Comparison of ENCODE assay signal across 8 cellular contexts in genomic region chr5:55903121-55903701, GRCh38. TPM values are rescaled to one million over a fixed set of nuclear protein-coding genes. Genes with fewer than 3 reads are reported as not detected.
DNase-seq lines count a peak whose midpoint lies in the region; ATAC-seq and TF ChIP-seq lines count a peak whose summit lies in the region.

No MANE protein-coding gene starts in this region.

- no peak overlapping the region for H3K4ac ChIP-seq in neuronal stem cell (ENCODE audit: low read length)

- no peak overlapping the region for H2BK120ac ChIP-seq in neuronal stem cell (ENCODE audit: low read depth, low read length)

- H3K18ac ChIP-seq in neuronal stem cell (ENCODE audit: low read length): peak overlapping the region; percentile 32

- no peaks in the 10 kb centered on the region for H3K36me3 Mint-ChIP-seq in activated T-cell treated with anti-CD3 and anti-CD28 coated beads, Interleukin-2, amount 50 U/mL, for 72 hours (ENCODE audit: insufficient read depth in 2 of 2)

- H3K27me3 ChIP-seq in GM06990 (replicated peaks; ENCODE audit: control insufficient read depth, insufficient read depth, low read length) (no peaks in the 10 kb centered on the region), neuronal stem cell (ENCODE audit: control insufficient read depth in 3 of 3, insufficient read depth in 3 of 3, low read depth in 1 of 3, low read length in 3 of 3) (no peaks in the 10 kb centered on the region)

- H2BK5ac ChIP-seq in neuronal stem cell (ENCODE audit: low read length): no peak overlapping the region

- no peak overlapping the region for H3K27ac Mint-ChIP-seq in activated T-cell treated with anti-CD3 and anti-CD28 coated beads, Interleukin-2, amount 50 U/mL, for 72 hours

- H3K27ac ChIP-seq in neuronal stem cell (replicated peaks; ENCODE audit: low read length): no peak overlapping the region

- no peak overlapping the region for H4K91ac ChIP-seq in neuronal stem cell (ENCODE audit: low read depth, low read length, poor library complexity)

- no peak overlapping the region for H3K14ac ChIP-seq in neuronal stem cell (ENCODE audit: low read length)

- H3K36me3 ChIP-seq in GM06990 (ENCODE audit: control insufficient read depth, insufficient read depth, low read length) (no peaks in the 10 kb centered on the region), neuronal stem cell (replicated peaks in 1 of 2; ENCODE audit: control insufficient read depth in 2 of 2, insufficient read depth in 2 of 2, low read length in 2 of 2) (no peaks in the 10 kb centered on the region)

- H3K4me1 ChIP-seq in neuronal stem cell (ENCODE audit: control insufficient read depth in 2 of 2, insufficient read depth in 1 of 2, low read depth in 1 of 2, low read length in 2 of 2): no peaks in the 10 kb centered on the region

- H3K4me3 ChIP-seq in GM06990 (replicated peaks; ENCODE audit: low read depth, low read length) (no peak overlapping the region), neuronal stem cell (ENCODE audit: low read length in 2 of 2) (peak overlapping the region in 1 of 2 donors; percentile 42)

- no peak for TF ChIP-seq CTCF in GM06990 (IDR thresholded peaks at IDR 0.05; ENCODE audit: insufficient read depth, low read length, poor library complexity, severe bottlenecking)

- no peak overlapping the region for H3K9ac ChIP-seq in neuronal stem cell (ENCODE audit: low read depth, low read length, poor library complexity)

- H2AK5ac ChIP-seq in neuronal stem cell (ENCODE audit: low read depth, low read length): no peak overlapping the region

- H2AFZ ChIP-seq in neuronal stem cell (ENCODE audit: low read length): no peak overlapping the region

- no CpG with 5 or more reads among the region's 19 CpGs for WGBS in neuronal stem cell (ENCODE audit: extremely low coverage in 2 of 2, insufficient read length in 2 of 2, insufficient replicate concordance in 1 of 2), 2 donors

- peak overlapping the region; percentile 70 to 73 for H3K4me3 Mint-ChIP-seq in activated T-cell treated with anti-CD3 and anti-CD28 coated beads, Interleukin-2, amount 50 U/mL, for 72 hours

- H3K23ac ChIP-seq in neuronal stem cell (ENCODE audit: low read depth, low read length, poor library complexity): no peak overlapping the region

- peak; percentile 93 for ATAC-seq in GM21723 (IDR thresholded peaks at IDR 0.05; ENCODE audit: unreplicated experiment)
- peak; percentile 95 to 96 for ATAC-seq in activated T-cell treated with anti-CD3 and anti-CD28 coated beads, Interleukin-2, amount 50 U/mL, for 72 hours (replicated peaks in 1 of 2)

- H2BK12ac ChIP-seq in neuronal stem cell (ENCODE audit: low read length): no peak overlapping the region

- DNase-seq in GM06990 (ENCODE audit: extremely low read depth, insufficient read length) (peak; percentile 77), MV-4-11 (lab: John Stamatoyannopoulos, UW) (peak; percentile 81), neuronal stem cell (ENCODE audit: low spot score) (no peak), NCI-H2029 treated with DMSO at 0.1 percent for 48 hours (lab: John Stamatoyannopoulos, UW) (no peak), NK-92 (lab: John Stamatoyannopoulos, UW; ENCODE audit: unreplicated experiment) (no peak), NCI-H1436 treated with DMSO at 0.1 percent for 48 hours (lab: John Stamatoyannopoulos, UW) (no peak)
- peak; percentile 83 to 87 for DNase-seq in activated T-cell treated with anti-CD3 and anti-CD28 coated beads, Interleukin-2, amount 50 U/mL, for 72 hours

- H3K4me1 Mint-ChIP-seq in activated T-cell treated with anti-CD3 and anti-CD28 coated beads, Interleukin-2, amount 50 U/mL, for 72 hours (ENCODE audit: low read depth): peaks cover 46% of the 10 kb centered on the region

- H4K8ac ChIP-seq in neuronal stem cell (ENCODE audit: low read depth, low read length): peak overlapping the region; percentile 23

- no peaks in the 10 kb centered on the region for H3K9me3 Mint-ChIP-seq in activated T-cell treated with anti-CD3 and anti-CD28 coated beads, Interleukin-2, amount 50 U/mL, for 72 hours

- no peaks in the 10 kb centered on the region for H3K79me1 ChIP-seq in neuronal stem cell (ENCODE audit: low read depth, low read length)

- H3K4me2 ChIP-seq in neuronal stem cell (ENCODE audit: insufficient read depth, low read length, poor library complexity, severe bottlenecking): no peak overlapping the region

- H2BK15ac ChIP-seq in neuronal stem cell (ENCODE audit: low read length): no peak overlapping the region

- H3K9me3 ChIP-seq in neuronal stem cell (replicated peaks in 1 of 2; ENCODE audit: control insufficient read depth in 2 of 2, insufficient read depth in 1 of 2, low read depth in 1 of 2, low read length in 2 of 2): no peaks in the 10 kb centered on the region

- peaks cover 14% of the 10 kb centered on the region for H3K27me3 Mint-ChIP-seq in activated T-cell treated with anti-CD3 and anti-CD28 coated beads, Interleukin-2, amount 50 U/mL, for 72 hours (ENCODE audit: low read depth)

RNA-seq across cellular contexts. Expression of gene IL31RA, which starts 52.1 kb away (rescaled TPM):
- total RNA-seq in activated T-cell treated with anti-CD3 and anti-CD28 coated beads, Interleukin-2, amount 50 U/mL, for 72 hours: 1 to 10 TPM in 1 of 2 donors, under 1 TPM in 1; 0.99 to 3.6 TPM
- polyA plus RNA-seq in neuronal stem cell (2013, experiment 1 of 2): not detected
- polyA plus RNA-seq in neuronal stem cell (2013, experiment 2 of 2): not detected

Comparison
In these comparisons a context has a peak if more than half of its experiments do, and no peak if none do; other contexts are left out.
1. DNase-seq: peak in GM06990 (single experiment), MV-4-11 (single experiment) and activated T-cell treated with anti-CD3 and anti-CD28 coated beads, Interleukin-2, amount 50 U/mL, for 72 hours (2 of 2); none in neuronal stem cell (single experiment), NCI-H2029 treated with DMSO at 0.1 percent for 48 hours (single experiment), NK-92 (single experiment) and NCI-H1436 treated with DMSO at 0.1 percent for 48 hours (single experiment).